In the genomic region with DNA sequence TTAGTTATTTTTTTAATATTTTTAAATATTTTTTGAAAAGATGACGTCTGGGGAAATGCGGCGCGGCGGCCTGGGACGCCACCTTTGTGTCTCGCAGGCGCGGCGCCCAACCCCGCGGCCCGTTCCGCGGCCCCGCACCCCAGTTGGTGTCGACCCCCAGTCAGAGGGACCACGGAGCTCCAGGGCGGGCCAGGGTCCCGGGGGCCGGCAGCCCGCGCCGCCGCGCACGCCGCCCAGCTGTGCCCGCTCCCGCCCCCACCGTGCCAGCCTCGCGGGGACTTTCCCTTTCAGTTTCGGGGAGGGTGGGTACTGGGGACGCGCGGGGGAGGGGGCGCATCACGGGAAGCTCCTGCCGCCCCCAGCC, we compare ENCODE assay signal across 8 cellular contexts. TPM values are rescaled to one million over a fixed set of nuclear protein-coding genes. Genes with fewer than 3 reads are reported as not detected.
DNase-seq lines count a peak whose midpoint lies in the region; ATAC-seq and TF ChIP-seq lines count a peak whose summit lies in the region.

No MANE protein-coding gene starts in this region.

- H3K9ac ChIP-seq in HUES64 (ENCODE audit: low read depth, low read length), result peak overlapping the region; percentile 86
- H3K9ac ChIP-seq in skeletal muscle tissue (ENCODE audit: low read depth in 1 of 3, low read length in 3 of 3), result peak overlapping the region in 2 of 3 donors; percentile 45 to 57

- POLR2A ChIA-PET in AG04449 (lab: Yijun Ruan, JAX), result interaction anchor here (0.6 to 9.5 kb wide), 6 partner anchors 15 to 350 kb away, joined by 3 to 98 read pairs (median 6); no protein-coding TSS in a partner anchor
- POLR2A ChIA-PET in HEK293T (lab: Yijun Ruan, JAX), result interaction anchor here (1.1 kb wide), 1 partner anchor 32 kb away, joined by 4 read pairs; the partner anchor contains the start of gene LTO1

- H3K36me3 ChIP-seq in HUES64 (ENCODE audit: insufficient read depth, low read length), result peaks cover 41% of the 10 kb centered on the region
- peaks cover 0 to 46% (median 14%) of the 10 kb centered on the region in 9 donors for H3K36me3 ChIP-seq in heart right ventricle
- no peaks in the 10 kb centered on the region for H3K36me3 ChIP-seq in skeletal muscle tissue (ENCODE audit: control insufficient read depth in 3 of 3, insufficient read depth in 3 of 3, low read length in 3 of 3)

- peaks cover 29% of the 10 kb centered on the region for H3K4me1 Mint-ChIP-seq in activated T-cell treated with anti-CD3 and anti-CD28 coated beads, Interleukin-2, amount 50 U/mL, for 72 hours (ENCODE audit: low read depth)

- no peaks in the 10 kb centered on the region for H3K9me3 ChIP-seq in HUES64 (ENCODE audit: insufficient read depth, low read depth, low read length)
- H3K9me3 ChIP-seq in heart right ventricle, result no peaks in the 10 kb centered on the region
- H3K9me3 ChIP-seq in skeletal muscle tissue (ENCODE audit: control insufficient read depth in 3 of 3, low read length in 3 of 3), result no peaks in the 10 kb centered on the region

- under 1% methylated on average over 40 of the region's 40 CpGs for WGBS in HUES64
- 0 to 1% methylated on average over 23 to 40 of the region's 40 CpGs for WGBS in heart right ventricle, 2 donors

- H3K4me3 Mint-ChIP-seq in activated T-cell treated with anti-CD3 and anti-CD28 coated beads, Interleukin-2, amount 50 U/mL, for 72 hours, result peak overlapping the region in 1 of 2 donors; percentile 66

- H3K4me1 ChIP-seq in HUES64 (ENCODE audit: insufficient read depth, low read length) (peaks cover 14% of the 10 kb centered on the region; the same call in 1 of the 2 replicates), heart right ventricle (peaks cover 16 to 80% (median 64%) of the 10 kb centered on the region in 9 donors), skeletal muscle tissue (ENCODE audit: control insufficient read depth in 3 of 3, insufficient read depth in 3 of 3, low read length in 3 of 3) (peaks cover 21 to 41% (median 31%) of the 10 kb centered on the region in 3 donors)

- no peaks in the 10 kb centered on the region for H3K9me3 Mint-ChIP-seq in activated T-cell treated with anti-CD3 and anti-CD28 coated beads, Interleukin-2, amount 50 U/mL, for 72 hours

- peaks cover 26% of the 10 kb centered on the region for H3K27me3 Mint-ChIP-seq in activated T-cell treated with anti-CD3 and anti-CD28 coated beads, Interleukin-2, amount 50 U/mL, for 72 hours (ENCODE audit: low read depth)

- ATAC-seq in activated T-cell treated with anti-CD3 and anti-CD28 coated beads, Interleukin-2, amount 50 U/mL, for 72 hours (replicated peaks in 1 of 2), result peak; percentile 49 to 57
- peak in 3 of 8 donors; percentile 1 to 6 (median 6) for ATAC-seq in heart right ventricle
- no peak for ATAC-seq in GM19035 (IDR thresholded peaks at IDR 0.05; ENCODE audit: unreplicated experiment)

- CTCF ChIA-PET in AG04449 (lab: Yijun Ruan, JAX), result interaction anchor here (0.6 to 6.3 kb wide), 22 partner anchors 14 to 598 kb away, joined by 3 to 168 read pairs (median 4); partner anchors contain the start of genes LTO1, MYEOV and SMIM38
- CTCF ChIA-PET in HEK293T (lab: Yijun Ruan, JAX), result interaction anchor here (0.7 to 1.0 kb wide), 3 partner anchors 511 to 540 kb away, joined by 3 to 6 read pairs (median 3); no protein-coding TSS in a partner anchor

- TF ChIP-seq CTCF in AG04449 (IDR thresholded peaks at IDR 0.05; ENCODE audit: insufficient read depth, low read length, missing control alignments), result no peak
- TF ChIP-seq CTCF in heart right ventricle (IDR thresholded peaks at IDR 0.05), result peak in 1 of 9 donors; percentile 8

- no peak for DNase-seq in AG04449 (ENCODE audit: low read depth, low spot score)
- DNase-seq in activated T-cell treated with anti-CD3 and anti-CD28 coated beads, Interleukin-2, amount 50 U/mL, for 72 hours, result peak; percentile 31 to 32
- peak in 1 of 2 donors; percentile 55 for DNase-seq in heart right ventricle
- no peak for DNase-seq in HEK293T (ENCODE audit: extremely low spot score)
- no peak for DNase-seq in NCI-H128 (lab: John Stamatoyannopoulos, UW; ENCODE audit: unreplicated experiment)

- intact Hi-C loops in heart right ventricle (cut with DNase I), result loop anchor here (2.0 to 10.0 kb wide), 15 partner anchors 200 to 748 kb away; partner anchors contain the start of genes MYEOV (in 4 of the 10), IGHMBP2 (in 1 of the 10) and MRPL21 (in 1 of the 10)

- H3K4me3 ChIP-seq in AG04449 (ENCODE audit: low read depth, low read length), result peak overlapping the region; percentile 99
- H3K4me3 ChIP-seq in HUES64 (ENCODE audit: low read length), result peak overlapping the region; percentile 80
- peak overlapping the region; percentile 77 to 99 (median 84) for H3K4me3 ChIP-seq in heart right ventricle
- peak overlapping the region in 2 of 3 donors; percentile 68 to 72 for H3K4me3 ChIP-seq in skeletal muscle tissue (ENCODE audit: low read length in 3 of 3)

- H3K27me3 ChIP-seq in HUES64 (ENCODE audit: insufficient read depth, low read length) (peaks cover 9% of the 10 kb centered on the region), heart right ventricle (peaks cover 0 to 47% (median 8%) of the 10 kb centered on the region in 7 donors), skeletal muscle tissue (ENCODE audit: control insufficient read depth in 3 of 3, insufficient read depth in 3 of 3, low read length in 3 of 3) (peaks cover 42 to 61% (median 42%) of the 10 kb centered on the region in 3 donors)

- H3K27ac Mint-ChIP-seq in activated T-cell treated with anti-CD3 and anti-CD28 coated beads, Interleukin-2, amount 50 U/mL, for 72 hours, result no peak overlapping the region

- peak overlapping the region; percentile 41; the same call in 1 of the 2 replicates for H3K27ac ChIP-seq in HUES64 (ENCODE audit: low read depth, low read length)
- H3K27ac ChIP-seq in heart right ventricle, result peak overlapping the region; percentile 90 to 99 (median 95)
- no peak overlapping the region for H3K27ac ChIP-seq in skeletal muscle tissue (ENCODE audit: low read depth, low read length)

- H3K36me3 Mint-ChIP-seq in activated T-cell treated with anti-CD3 and anti-CD28 coated beads, Interleukin-2, amount 50 U/mL, for 72 hours (ENCODE audit: insufficient read depth in 2 of 2), result peaks cover 0 to 2% of the 10 kb centered on the region in 2 donors

TF ChIP-seq in HEK293T, 16 proteins besides CTCF, POLR2A, EP300 and RAD21:
- TF ChIP-seq L3MBTL2 (conservative IDR thresholded peaks at IDR 0.05) (no peak), ELF4 (IDR thresholded peaks at IDR 0.05) (no peak), TARDBP (IDR thresholded peaks at IDR 0.05) (no peak), HDGF (IDR thresholded peaks at IDR 0.05; ENCODE audit: borderline replicate concordance) (no peak), FOXA1 (IDR thresholded peaks at IDR 0.05) (no peak), FOXK2 (IDR thresholded peaks at IDR 0.05) (no peak), FOXM1 (IDR thresholded peaks at IDR 0.05; ENCODE audit: borderline replicate concordance) (no peak)

RNA-seq across cellular contexts. Expression of gene CCND1, which starts 1.6 kb away (rescaled TPM):
- 94.0 TPM for polyA plus RNA-seq in HUES64 (2013, experiment 1 of 2)
- 118 TPM for polyA plus RNA-seq in HUES64 (2013, experiment 2 of 2)
- 1 to 10 TPM; 1.5 to 1.8 TPM for total RNA-seq in activated T-cell treated with anti-CD3 and anti-CD28 coated beads, Interleukin-2, amount 50 U/mL, for 72 hours
- total RNA-seq in heart right ventricle (100 to 1,000 TPM in 9 of 10 donors, 10 to 100 TPM in 1; 88.8 to 292 (median 189) TPM), skeletal muscle tissue (44.9 TPM)
- polyA plus RNA-seq in heart right ventricle, result 10 to 100 TPM; 11.4 to 30.4 TPM

RNA-seq across cellular contexts. Expression of gene LTO1, which starts 32.6 kb away (rescaled TPM):
- 10.7 TPM for polyA plus RNA-seq in HUES64 (2013, experiment 1 of 2)
- polyA plus RNA-seq in HUES64 (2013, experiment 2 of 2), result 13.1 TPM
- 10 to 100 TPM; 30.5 to 33.2 TPM for total RNA-seq in activated T-cell treated with anti-CD3 and anti-CD28 coated beads, Interleukin-2, amount 50 U/mL, for 72 hours
- total RNA-seq in heart right ventricle (1 to 10 TPM; 7.0 to 9.7 (median 8.1) TPM), skeletal muscle tissue (7.8 TPM)
- polyA plus RNA-seq in heart right ventricle, result 10 to 100 TPM; 10.9 to 22.6 TPM

Comparison
In these comparisons a context has a peak if more than half of its experiments do, and no peak if none do; other contexts are left out.
1. DNase-seq: peak in activated T-cell treated with anti-CD3 and anti-CD28 coated beads, Interleukin-2, amount 50 U/mL, for 72 hours (2 of 2); none in AG04449 (single experiment), HEK293T (single experiment) and NCI-H128 (single experiment).
2. RNA of gene CCND1, which starts 1.6 kb away (total RNA-seq): 88.8 to 292 TPM in heart right ventricle and 44.9 TPM in skeletal muscle tissue (single experiment); 1.5 to 1.8 TPM in activated T-cell treated with anti-CD3 and anti-CD28 coated beads, Interleukin-2, amount 50 U/mL, for 72 hours; every median in the first group is over 10 times any median in the second.
3. Peak in every context shown above with its lines, with median percentiles within 50 percentile points of each other: H3K4me3 ChIP-seq.